32 cellular contexts compared by ENCODE assay signal in genomic region chr15:29252231-29252630, GRCh38.
"Had no signal": no experiment of that assay in that cellular context is flagged by ENCODE, and none has a peak within 500 bp of the region (broad histone marks: within the 10 kb centered on the region; RNA-seq: fewer than 3 reads in every experiment).

No MANE protein-coding gene starts in this region.

- H3K4me1 ChIP-seq: adrenal gland, body of pancreas, breast epithelium had no signal

- H3K36me3 ChIP-seq: adrenal gland, brain microvascular endothelial cell, breast epithelium had no signal

- H3K9me3 ChIP-seq: adrenal gland, body of pancreas had no signal

- H3K4me3 ChIP-seq: adrenal gland, body of pancreas, breast epithelium had no signal

- H3K27ac ChIP-seq: adrenal gland, body of pancreas, brain microvascular endothelial cell, breast epithelium, VCaP had no signal

- ATAC-seq: activated CD8-positive, alpha-beta T cell treated with anti-CD3 and anti-CD28 coated beads for 36 hours; activated naive CD4-positive, alpha-beta T cell treated with anti-CD3 and anti-CD28 coated beads, Interleukin-2, amount 50 U/mL, for 72 hours; activated T-cell treated with anti-CD3 and anti-CD28 coated beads, Interleukin-2, amount 50 U/mL, for 4 hours; activated T-cell treated with anti-CD3 and anti-CD28 coated beads, Interleukin-2, amount 50 U/mL, for 72 hours; activated T-helper 17 cell treated with anti-CD3 and anti-CD28 coated beads, Interleukin-2, amount 50 U/mL, for 72 hours; body of pancreas had no signal

- DNase-seq: activated B cell treated with CpG ODN at 0.5 μM for 24 hours; activated CD4-positive, alpha-beta memory T cell treated with anti-CD3 and anti-CD28 coated beads for 36 hours; activated CD4-positive, alpha-beta T cell treated with anti-CD3 and anti-CD28 coated beads for 4 hours; activated CD4-positive, alpha-beta T cell treated with anti-CD3 and anti-CD28 coated beads, Interleukin-2, amount 10 ng/mL, durations not matched to agents 24 days and 14 days; activated CD4-positive, alpha-beta T cell treated with anti-CD3 and anti-CD28 coated beads, Interleukin-2, amount 50 U/mL, for 1 hour; activated CD4-positive, alpha-beta T cell treated with anti-CD3 and anti-CD28 coated beads, Interleukin-2, amount 50 U/mL, for 4 hours; activated CD4-positive, CD25-positive, alpha-beta regulatory T cell treated with anti-CD3 and anti-CD28 coated beads, Interleukin-2, amount 50 U/mL, for 72 hours; activated CD8-positive, alpha-beta memory T cell treated with anti-CD3 and anti-CD28 coated beads, Interleukin-2, amount 50 U/mL, for 4 hours; activated CD8-positive, alpha-beta T cell treated with anti-CD3 and anti-CD28 coated beads for 36 hours; activated effector memory CD4-positive, alpha-beta T cell treated with anti-CD3 and anti-CD28 coated beads, Interleukin-2, amount 50 U/mL, for 16 hours; activated gamma-delta T cell treated with Interleukin-2 at 50 U/mL for 16 hours; activated naive CD4-positive, alpha-beta T cell; activated naive CD4-positive, alpha-beta T cell treated with anti-CD3 and anti-CD28 coated beads for 36 hours; activated naive CD4-positive, alpha-beta T cell treated with anti-CD3 and anti-CD28 coated beads, Interleukin-2, amount 50 U/mL, for 16 hours; activated naive CD8-positive, alpha-beta T cell treated with anti-CD3 and anti-CD28 coated beads for 36 hours; activated T-cell treated with anti-CD3 and anti-CD28 coated beads for 4 hours; activated T-cell treated with anti-CD3 and anti-CD28 coated beads, Interleukin-2, amount 50 U/mL, for 1 hour; activated T-cell treated with anti-CD3 and anti-CD28 coated beads, Interleukin-2, amount 50 U/mL, for 4 hours; activated T-cell treated with anti-CD3 and anti-CD28 coated beads, Interleukin-2, amount 50 U/mL, for 72 hours; adrenal gland; amniotic stem cell; aorta; body of pancreas; brain microvascular endothelial cell; central memory CD4-positive, alpha-beta T cell; T-helper 1 cell; T-helper 2 cell; T-helper 9 cell had no signal

- H3K27me3 ChIP-seq: adrenal gland, body of pancreas, brain microvascular endothelial cell, breast epithelium had no signal
